Comparison of ENCODE assay signal across 29 cellular contexts in the genomic region with DNA sequence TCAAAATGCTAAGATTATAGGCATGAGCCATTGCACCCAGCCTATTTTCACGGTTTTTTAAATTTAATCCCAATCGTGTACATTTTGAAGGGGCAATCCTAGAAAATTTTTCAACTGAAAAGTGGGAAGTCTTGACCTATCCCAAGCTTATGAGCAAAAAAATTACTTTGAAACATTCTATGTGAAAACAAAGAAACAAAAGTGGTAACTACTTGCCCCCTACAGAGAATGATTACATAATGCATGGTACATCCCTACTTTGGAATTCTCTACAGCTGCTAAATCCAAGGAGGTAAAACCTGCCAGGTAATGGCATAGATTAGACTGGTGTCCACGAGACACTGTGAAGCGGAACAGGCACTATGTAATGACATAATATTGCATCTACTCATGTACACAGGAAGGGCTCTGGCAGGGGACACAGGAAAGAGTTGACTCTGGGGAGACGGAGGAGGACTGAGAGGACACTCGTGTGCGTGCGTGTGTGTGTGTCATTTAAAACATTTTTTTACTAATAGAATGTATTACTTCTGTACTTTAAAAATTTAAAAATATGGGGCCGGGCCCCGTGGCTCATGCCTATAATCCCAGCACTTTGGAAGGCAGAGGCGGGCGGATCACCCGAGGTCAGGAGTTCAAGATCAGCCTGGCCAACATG. TPM values are rescaled to one million over a fixed set of nuclear protein-coding genes. Genes with fewer than 3 reads are reported as not detected.
"Had no signal": no experiment of that assay in that cellular context is flagged by ENCODE, and none has a peak within 500 bp of the region (broad histone marks: within the 10 kb centered on the region; RNA-seq: fewer than 3 reads in every experiment).

No MANE protein-coding gene starts in this region.

- H3K4me3 Mint-ChIP-seq: activated B cell treated with CpG ODN at 0.5 μM for 24 hours; activated CD4-positive, alpha-beta T cell treated with anti-CD3 and anti-CD28 coated beads, Interleukin-2, amount 10 ng/mL, durations not matched to agents 24 days and 14 days; activated CD8-positive, alpha-beta memory T cell treated with anti-CD3 and anti-CD28 coated beads, Interleukin-2, amount 10 ng/mL, durations not matched to agents 7 days and 5 days; activated T-cell treated with anti-CD3 and anti-CD28 coated beads, Interleukin-2, amount 50 U/mL, for 4 hours; brain; T-cell had no signal

- H3K4me1 Mint-ChIP-seq: activated CD4-positive, alpha-beta T cell treated with anti-CD3 and anti-CD28 coated beads, Interleukin-2, amount 10 ng/mL, durations not matched to agents 24 days and 14 days; activated CD8-positive, alpha-beta memory T cell treated with anti-CD3 and anti-CD28 coated beads, Interleukin-2, amount 10 ng/mL, durations not matched to agents 7 days and 5 days; brain had no signal

- ATAC-seq: activated CD8-positive, alpha-beta memory T cell treated with anti-CD3 and anti-CD28 coated beads, Interleukin-2, amount 10 ng/mL, durations not matched to agents 7 days and 5 days; activated naive CD4-positive, alpha-beta T cell treated with anti-CD3 and anti-CD28 coated beads, Interleukin-2, amount 50 U/mL, for 72 hours; activated T-cell treated with anti-CD3 and anti-CD28 coated beads, Interleukin-2, amount 50 U/mL, for 4 hours; K562; Panc1; T-cell had no signal

- H3K36me3 Mint-ChIP-seq: activated CD8-positive, alpha-beta memory T cell treated with anti-CD3 and anti-CD28 coated beads, Interleukin-2, amount 10 ng/mL, durations not matched to agents 7 days and 5 days; activated naive CD4-positive, alpha-beta T cell treated with anti-CD3 and anti-CD28 coated beads, Interleukin-2, amount 50 U/mL, for 72 hours; brain; T-cell had no signal

- H3K4me3 ChIP-seq: K562 had no signal

- H3K9me3 Mint-ChIP-seq: activated B cell treated with CpG ODN at 0.5 μM for 24 hours; activated CD4-positive, alpha-beta T cell treated with anti-CD3 and anti-CD28 coated beads, Interleukin-2, amount 10 ng/mL, durations not matched to agents 24 days and 14 days; activated naive CD4-positive, alpha-beta T cell treated with anti-CD3 and anti-CD28 coated beads, Interleukin-2, amount 50 U/mL, for 72 hours; activated T-cell treated with anti-CD3 and anti-CD28 coated beads, Interleukin-2, amount 50 U/mL, for 4 hours; T-cell had no signal

- DNase-seq: activated B cell treated with CpG ODN at 0.5 μM for 24 hours; activated CD4-positive, alpha-beta T cell treated with anti-CD3 and anti-CD28 coated beads for 1 hour; activated CD4-positive, alpha-beta T cell treated with anti-CD3 and anti-CD28 coated beads, Interleukin-2, amount 10 ng/mL, durations not matched to agents 24 days and 14 days; activated CD4-positive, alpha-beta T cell treated with anti-CD3 and anti-CD28 coated beads, Interleukin-2, amount 50 U/mL, for 48 hours; activated CD8-positive, alpha-beta memory T cell treated with anti-CD3 and anti-CD28 coated beads, Interleukin-2, amount 10 ng/mL, durations not matched to agents 7 days and 5 days; activated naive CD4-positive, alpha-beta T cell treated with Interleukin-2 at 50 U/mL for 16 hours; activated T-cell treated with anti-CD3 and anti-CD28 coated beads, Interleukin-2, amount 50 U/mL, for 4 hours; amygdala; Karpas-422; MM.1S; NCI-H1105; NCI-H1436; NCI-H1694 treated with DMSO at 0.1 percent for 48 hours; NCI-H2029 treated with DMSO at 0.1 percent for 48 hours; NCI-H345; NCI-H510A; NCI-H69; NK-92 treated with Interleukin-12 subunit alpha and Interleukin-12 subunit beta, amount 100 ng/mL, for 24 hours; RPMI8226; SHP77; T-cell; T-helper 2 cell; T1000 had no signal

- H3K27ac Mint-ChIP-seq: activated B cell treated with CpG ODN at 0.5 μM for 24 hours; activated CD4-positive, alpha-beta T cell treated with anti-CD3 and anti-CD28 coated beads, Interleukin-2, amount 10 ng/mL, durations not matched to agents 24 days and 14 days; activated CD8-positive, alpha-beta memory T cell treated with anti-CD3 and anti-CD28 coated beads, Interleukin-2, amount 10 ng/mL, durations not matched to agents 7 days and 5 days; activated naive CD4-positive, alpha-beta T cell treated with anti-CD3 and anti-CD28 coated beads, Interleukin-2, amount 50 U/mL, for 72 hours; brain had no signal

RNA-seq across cellular contexts. Expression of a gene that starts 15.7 kb away (rescaled TPM):
- total RNA-seq: activated B cell treated with CpG ODN at 0.5 μM for 24 hours; activated CD4-positive, alpha-beta T cell treated with anti-CD3 and anti-CD28 coated beads, Interleukin-2, amount 10 ng/mL, durations not matched to agents 24 days and 14 days; activated CD8-positive, alpha-beta memory T cell treated with anti-CD3 and anti-CD28 coated beads, Interleukin-2, amount 10 ng/mL, durations not matched to agents 7 days and 5 days; activated naive CD4-positive, alpha-beta T cell treated with anti-CD3 and anti-CD28 coated beads, Interleukin-2, amount 50 U/mL, for 72 hours; astrocyte; K562; SK-MEL-5 had no signal

RNA-seq across cellular contexts. Expression of a gene that starts 18.9 kb away (rescaled TPM):
- total RNA-seq: activated B cell treated with CpG ODN at 0.5 μM for 24 hours; activated CD4-positive, alpha-beta T cell treated with anti-CD3 and anti-CD28 coated beads, Interleukin-2, amount 10 ng/mL, durations not matched to agents 24 days and 14 days; activated CD8-positive, alpha-beta memory T cell treated with anti-CD3 and anti-CD28 coated beads, Interleukin-2, amount 10 ng/mL, durations not matched to agents 7 days and 5 days; activated naive CD4-positive, alpha-beta T cell treated with anti-CD3 and anti-CD28 coated beads, Interleukin-2, amount 50 U/mL, for 72 hours; activated T-cell treated with anti-CD3 and anti-CD28 coated beads, Interleukin-2, amount 50 U/mL, for 4 hours; astrocyte; SK-MEL-5; T-cell had no signal

RNA-seq across cellular contexts. Expression of a gene that starts 55.0 kb away (rescaled TPM):
- total RNA-seq: astrocyte, K562, SK-MEL-5 had no signal
